27 cellular contexts compared by ENCODE assay signal in the genomic region with DNA sequence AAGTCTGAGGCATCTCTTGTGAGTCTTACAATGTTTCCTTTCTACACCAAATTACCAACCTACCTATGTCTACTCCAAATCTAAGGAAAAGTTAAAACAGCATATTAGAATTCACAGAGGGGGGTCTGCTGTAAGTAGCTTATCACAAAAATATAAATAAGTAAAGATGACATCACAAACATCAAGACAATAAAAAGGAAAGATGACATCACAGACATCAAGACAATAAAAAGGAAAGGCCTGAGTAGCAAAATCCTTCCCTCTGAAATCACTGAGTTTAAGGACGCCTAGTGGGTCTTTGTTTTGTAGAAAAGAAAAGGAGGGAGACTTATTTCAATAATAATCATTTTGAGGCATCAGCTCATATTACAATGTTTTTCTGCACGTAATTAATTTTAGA.
"Had no signal": no experiment of that assay in that cellular context is flagged by ENCODE, and none has a peak within 500 bp of the region (broad histone marks: within the 10 kb centered on the region; RNA-seq: fewer than 3 reads in every experiment).

No MANE protein-coding gene starts in this region.

- H3K4me3 Mint-ChIP-seq: dendritic cell treated with granulocyte-macrophage colony-stimulating factor and Interleukin-4, amounts not matched to agents 40 ng/mL and 50 ng/mL, for 4 days; effector memory CD8-positive, alpha-beta T cell; endodermal cell; mesothelial cell of epicardium; naive B cell had no signal

- FAIRE-seq: endometrium, islet of Langerhans, keratinocyte had no signal

- H3K79me2 ChIP-seq: hepatocyte had no signal

- H3K4me3 ChIP-seq: colonic mucosa, esophagus squamous epithelium, gastrocnemius medialis, heart left ventricle, hepatocyte, left lung, lower lobe of right lung, mucosa of descending colon had no signal

- ATAC-seq: effector memory CD8-positive, alpha-beta T cell; esophagus mucosa; gastrocnemius medialis; heart left ventricle; left cardiac atrium; left lung; left ventricle myocardium superior; lower lobe of right lung; mucosa of descending colon had no signal

- H3K36me3 Mint-ChIP-seq: mesothelial cell of epicardium, naive B cell had no signal

- H3K27me3 Mint-ChIP-seq: dendritic cell treated with granulocyte-macrophage colony-stimulating factor and Interleukin-4, amounts not matched to agents 40 ng/mL and 50 ng/mL, for 4 days; effector memory CD8-positive, alpha-beta T cell; naive B cell had no signal

- H3K27ac ChIP-seq: colonic mucosa, epithelial cell of prostate, esophagus squamous epithelium, gastrocnemius medialis, heart left ventricle, hepatocyte, left lung, lower lobe of right lung had no signal

- H3K27me3 ChIP-seq: colonic mucosa, esophagus squamous epithelium, gastrocnemius medialis, heart left ventricle, hepatocyte, left lung had no signal

- H3K27ac Mint-ChIP-seq: dendritic cell treated with granulocyte-macrophage colony-stimulating factor and Interleukin-4, amounts not matched to agents 40 ng/mL and 50 ng/mL, for 4 days; effector memory CD8-positive, alpha-beta T cell; endodermal cell; mesothelial cell of epicardium; naive B cell had no signal

- H3K4me2 ChIP-seq: hepatocyte had no signal

- H3K4me1 Mint-ChIP-seq: endodermal cell, mesothelial cell of epicardium, naive B cell had no signal

- H3K9me3 Mint-ChIP-seq: endodermal cell, mesothelial cell of epicardium had no signal

- DNase-seq: colonic mucosa; cortex of kidney; effector CD8-positive, alpha-beta T cell; effector memory CD8-positive, alpha-beta T cell; endodermal cell; erythroblast; esophagus squamous epithelium; foreskin fibroblast; foreskin melanocyte; gastrocnemius medialis; heart left ventricle; hypothalamus; left cardiac atrium; left lung; left ventricle myocardium superior; lower lobe of right lung; mesenchymal stem cell; mucosa of descending colon; naive B cell had no signal

- H2AFZ ChIP-seq: hepatocyte had no signal

- H3K9me3 ChIP-seq: colonic mucosa, esophagus squamous epithelium, gastrocnemius medialis, left lung, lower lobe of right lung, mucosa of descending colon had no signal

- H3K4me1 ChIP-seq: colonic mucosa, esophagus squamous epithelium, gastrocnemius medialis, heart left ventricle, left lung, lower lobe of right lung had no signal

- H3K36me3 ChIP-seq: colonic mucosa, esophagus squamous epithelium, gastrocnemius medialis, heart left ventricle, left lung, lower lobe of right lung had no signal
